ENCODE assay signal across 1 cellular context in the genomic region with DNA sequence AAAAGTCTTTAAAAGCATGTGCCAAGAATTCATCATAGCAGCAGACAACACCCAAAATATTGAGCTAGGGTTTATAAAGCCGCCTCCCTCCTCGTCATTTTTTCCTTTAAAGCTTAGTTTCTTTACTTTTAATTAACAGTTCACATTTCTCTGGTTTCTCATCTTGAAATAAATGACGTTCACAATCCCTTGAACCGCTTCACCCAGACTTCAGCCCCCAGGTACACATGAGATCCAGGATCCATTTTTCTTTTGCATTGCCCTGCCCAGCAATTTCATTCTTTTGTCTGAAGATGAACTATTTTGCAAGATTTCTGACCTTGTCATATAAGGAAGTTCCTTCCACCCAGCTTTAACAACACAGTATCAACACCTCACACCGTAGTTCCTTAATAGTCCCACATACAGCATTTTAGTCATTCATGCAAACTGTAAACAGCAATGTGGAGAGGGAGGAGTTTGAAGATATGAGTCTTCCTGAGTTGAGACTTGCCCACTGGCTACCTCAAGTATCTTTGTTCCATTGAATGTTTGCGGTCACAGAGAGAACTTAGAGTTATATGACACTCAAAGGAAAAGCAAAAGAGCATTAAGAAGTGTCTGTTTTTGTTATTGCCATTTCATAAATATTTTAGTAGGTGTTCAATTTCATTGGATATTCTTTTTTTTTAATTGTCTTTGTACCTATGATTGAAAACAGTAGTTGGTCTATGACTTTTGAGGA.
TF ChIP-seq lines count a peak whose summit lies in the region.

No MANE protein-coding gene starts in this region.

TF ChIP-seq in K562, 482 proteins besides CTCF, POLR2A, EP300 and RAD21 (continued from another document and continues in another):
- TF ChIP-seq, protein P1, sequence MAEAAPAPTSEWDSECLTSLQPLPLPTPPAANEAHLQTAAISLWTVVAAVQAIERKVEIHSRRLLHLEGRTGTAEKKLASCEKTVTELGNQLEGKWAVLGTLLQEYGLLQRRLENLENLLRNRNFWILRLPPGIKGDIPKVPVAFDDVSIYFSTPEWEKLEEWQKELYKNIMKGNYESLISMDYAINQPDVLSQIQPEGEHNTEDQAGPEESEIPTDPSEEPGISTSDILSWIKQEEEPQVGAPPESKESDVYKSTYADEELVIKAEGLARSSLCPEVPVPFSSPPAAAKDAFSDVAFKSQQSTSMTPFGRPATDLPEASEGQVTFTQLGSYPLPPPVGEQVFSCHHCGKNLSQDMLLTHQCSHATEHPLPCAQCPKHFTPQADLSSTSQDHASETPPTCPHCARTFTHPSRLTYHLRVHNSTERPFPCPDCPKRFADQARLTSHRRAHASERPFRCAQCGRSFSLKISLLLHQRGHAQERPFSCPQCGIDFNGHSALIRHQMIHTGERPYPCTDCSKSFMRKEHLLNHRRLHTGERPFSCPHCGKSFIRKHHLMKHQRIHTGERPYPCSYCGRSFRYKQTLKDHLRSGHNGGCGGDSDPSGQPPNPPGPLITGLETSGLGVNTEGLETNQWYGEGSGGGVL (CRISPR knock-in tag; IDR thresholded peaks at IDR 0.05), result no peak
- peak; percentile 72 for TF ChIP-seq JUN (IDR thresholded peaks at IDR 0.05; ENCODE audit: borderline replicate concordance, low read depth, low read length)
- TF ChIP-seq JUN (CRISPR knock-in tag; IDR thresholded peaks at IDR 0.05; ENCODE audit: borderline replicate concordance), result no peak
- TF ChIP-seq, protein P2, sequence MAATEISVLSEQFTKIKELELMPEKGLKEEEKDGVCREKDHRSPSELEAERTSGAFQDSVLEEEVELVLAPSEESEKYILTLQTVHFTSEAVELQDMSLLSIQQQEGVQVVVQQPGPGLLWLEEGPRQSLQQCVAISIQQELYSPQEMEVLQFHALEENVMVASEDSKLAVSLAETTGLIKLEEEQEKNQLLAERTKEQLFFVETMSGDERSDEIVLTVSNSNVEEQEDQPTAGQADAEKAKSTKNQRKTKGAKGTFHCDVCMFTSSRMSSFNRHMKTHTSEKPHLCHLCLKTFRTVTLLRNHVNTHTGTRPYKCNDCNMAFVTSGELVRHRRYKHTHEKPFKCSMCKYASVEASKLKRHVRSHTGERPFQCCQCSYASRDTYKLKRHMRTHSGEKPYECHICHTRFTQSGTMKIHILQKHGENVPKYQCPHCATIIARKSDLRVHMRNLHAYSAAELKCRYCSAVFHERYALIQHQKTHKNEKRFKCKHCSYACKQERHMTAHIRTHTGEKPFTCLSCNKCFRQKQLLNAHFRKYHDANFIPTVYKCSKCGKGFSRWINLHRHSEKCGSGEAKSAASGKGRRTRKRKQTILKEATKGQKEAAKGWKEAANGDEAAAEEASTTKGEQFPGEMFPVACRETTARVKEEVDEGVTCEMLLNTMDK (IDR thresholded peaks at IDR 0.05; ENCODE audit: borderline replicate concordance, insufficient read depth, low read depth, low read length, poor library complexity, severe bottlenecking), result no peak
- no peak for TF ChIP-seq HLTF (IDR thresholded peaks at IDR 0.05)
- no peak for TF ChIP-seq ZNF165 (CRISPR knock-in tag; IDR thresholded peaks at IDR 0.05; ENCODE audit: borderline replicate concordance)
- TF ChIP-seq C11orf30 (IDR thresholded peaks at IDR 0.05; ENCODE audit: low read depth), result no peak
- TF ChIP-seq MBD2 (IDR thresholded peaks at IDR 0.05; ENCODE audit: borderline replicate concordance, low read depth), result no peak
- TF ChIP-seq LARP7 (IDR thresholded peaks at IDR 0.05), result no peak
- no peak for TF ChIP-seq TFAM (CRISPR knock-in tag; conservative IDR thresholded peaks at IDR 0.05)
- TF ChIP-seq ZNF212 (CRISPR knock-in tag; IDR thresholded peaks at IDR 0.05), result no peak
- no peak for TF ChIP-seq ZNF75A (CRISPR knock-in tag; IDR thresholded peaks at IDR 0.05)
- TF ChIP-seq, protein P3, sequence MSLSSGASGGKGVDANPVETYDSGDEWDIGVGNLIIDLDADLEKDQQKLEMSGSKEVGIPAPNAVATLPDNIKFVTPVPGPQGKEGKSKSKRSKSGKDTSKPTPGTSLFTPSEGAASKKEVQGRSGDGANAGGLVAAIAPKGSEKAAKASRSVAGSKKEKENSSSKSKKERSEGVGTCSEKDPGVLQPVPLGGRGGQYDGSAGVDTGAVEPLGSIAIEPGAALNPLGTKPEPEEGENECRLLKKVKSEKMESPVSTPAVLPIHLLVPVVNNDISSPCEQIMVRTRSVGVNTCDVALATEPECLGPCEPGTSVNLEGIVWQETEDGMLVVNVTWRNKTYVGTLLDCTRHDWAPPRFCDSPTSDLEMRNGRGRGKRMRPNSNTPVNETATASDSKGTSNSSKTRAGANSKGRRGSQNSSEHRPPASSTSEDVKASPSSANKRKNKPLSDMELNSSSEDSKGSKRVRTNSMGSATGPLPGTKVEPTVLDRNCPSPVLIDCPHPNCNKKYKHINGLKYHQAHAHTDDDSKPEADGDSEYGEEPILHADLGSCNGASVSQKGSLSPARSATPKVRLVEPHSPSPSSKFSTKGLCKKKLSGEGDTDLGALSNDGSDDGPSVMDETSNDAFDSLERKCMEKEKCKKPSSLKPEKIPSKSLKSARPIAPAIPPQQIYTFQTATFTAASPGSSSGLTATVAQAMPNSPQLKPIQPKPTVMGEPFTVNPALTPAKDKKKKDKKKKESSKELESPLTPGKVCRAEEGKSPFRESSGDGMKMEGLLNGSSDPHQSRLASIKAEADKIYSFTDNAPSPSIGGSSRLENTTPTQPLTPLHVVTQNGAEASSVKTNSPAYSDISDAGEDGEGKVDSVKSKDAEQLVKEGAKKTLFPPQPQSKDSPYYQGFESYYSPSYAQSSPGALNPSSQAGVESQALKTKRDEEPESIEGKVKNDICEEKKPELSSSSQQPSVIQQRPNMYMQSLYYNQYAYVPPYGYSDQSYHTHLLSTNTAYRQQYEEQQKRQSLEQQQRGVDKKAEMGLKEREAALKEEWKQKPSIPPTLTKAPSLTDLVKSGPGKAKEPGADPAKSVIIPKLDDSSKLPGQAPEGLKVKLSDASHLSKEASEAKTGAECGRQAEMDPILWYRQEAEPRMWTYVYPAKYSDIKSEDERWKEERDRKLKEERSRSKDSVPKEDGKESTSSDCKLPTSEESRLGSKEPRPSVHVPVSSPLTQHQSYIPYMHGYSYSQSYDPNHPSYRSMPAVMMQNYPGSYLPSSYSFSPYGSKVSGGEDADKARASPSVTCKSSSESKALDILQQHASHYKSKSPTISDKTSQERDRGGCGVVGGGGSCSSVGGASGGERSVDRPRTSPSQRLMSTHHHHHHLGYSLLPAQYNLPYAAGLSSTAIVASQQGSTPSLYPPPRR (CRISPR knock-in tag; IDR thresholded peaks at IDR 0.05; ENCODE audit: borderline replicate concordance), result no peak
- no peak for TF ChIP-seq ZNF184 (CRISPR knock-in tag; IDR thresholded peaks at IDR 0.05)
- TF ChIP-seq STAT5A (IDR thresholded peaks at IDR 0.05; ENCODE audit: borderline replicate concordance, low read length), result peak; percentile 48
- no peak for TF ChIP-seq ZZZ3 (IDR thresholded peaks at IDR 0.05)
- no peak for TF ChIP-seq ZNF408 (CRISPR knock-in tag; IDR thresholded peaks at IDR 0.05; ENCODE audit: low read depth)
- TF ChIP-seq ZNF140 (CRISPR knock-in tag; IDR thresholded peaks at IDR 0.05), result no peak
- no peak for TF ChIP-seq HIVEP1 (CRISPR knock-in tag; IDR thresholded peaks at IDR 0.05)
- TF ChIP-seq SPI1 (IDR thresholded peaks at IDR 0.05; ENCODE audit: borderline replicate concordance, low read depth, low read length), result peak; percentile 51; the same call in 1 of the 2 replicates
- TF ChIP-seq, protein P4, sequence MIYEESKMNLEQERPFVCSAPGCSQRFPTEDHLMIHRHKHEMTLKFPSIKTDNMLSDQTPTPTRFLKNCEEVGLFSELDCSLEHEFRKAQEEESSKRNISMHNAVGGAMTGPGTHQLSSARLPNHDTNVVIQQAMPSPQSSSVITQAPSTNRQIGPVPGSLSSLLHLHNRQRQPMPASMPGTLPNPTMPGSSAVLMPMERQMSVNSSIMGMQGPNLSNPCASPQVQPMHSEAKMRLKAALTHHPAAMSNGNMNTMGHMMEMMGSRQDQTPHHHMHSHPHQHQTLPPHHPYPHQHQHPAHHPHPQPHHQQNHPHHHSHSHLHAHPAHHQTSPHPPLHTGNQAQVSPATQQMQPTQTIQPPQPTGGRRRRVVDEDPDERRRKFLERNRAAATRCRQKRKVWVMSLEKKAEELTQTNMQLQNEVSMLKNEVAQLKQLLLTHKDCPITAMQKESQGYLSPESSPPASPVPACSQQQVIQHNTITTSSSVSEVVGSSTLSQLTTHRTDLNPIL (CRISPR knock-in tag; IDR thresholded peaks at IDR 0.05), result no peak
- TF ChIP-seq, protein P5, sequence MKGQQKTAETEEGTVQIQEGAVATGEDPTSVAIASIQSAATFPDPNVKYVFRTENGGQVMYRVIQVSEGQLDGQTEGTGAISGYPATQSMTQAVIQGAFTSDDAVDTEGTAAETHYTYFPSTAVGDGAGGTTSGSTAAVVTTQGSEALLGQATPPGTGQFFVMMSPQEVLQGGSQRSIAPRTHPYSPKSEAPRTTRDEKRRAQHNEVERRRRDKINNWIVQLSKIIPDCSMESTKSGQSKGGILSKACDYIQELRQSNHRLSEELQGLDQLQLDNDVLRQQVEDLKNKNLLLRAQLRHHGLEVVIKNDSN (CRISPR knock-in tag; IDR thresholded peaks at IDR 0.05), result no peak
- TF ChIP-seq MAFF (IDR thresholded peaks at IDR 0.05; ENCODE audit: low read length), result peak; percentile 46; the same call in 1 of the 2 replicates
- TF ChIP-seq EWSR1 (IDR thresholded peaks at IDR 0.05; ENCODE audit: borderline replicate concordance, low read depth, partially characterized antibody), result no peak
- peak; percentile 78 for TF ChIP-seq CEBPG (CRISPR knock-in tag; IDR thresholded peaks at IDR 0.05)
- peak; percentile 82 to 85 for TF ChIP-seq CEBPG (tag; conservative IDR thresholded peaks at IDR 0.05 in 1 of 2, IDR thresholded peaks at IDR 0.05 in 1 of 2)
- TF ChIP-seq, protein P6, sequence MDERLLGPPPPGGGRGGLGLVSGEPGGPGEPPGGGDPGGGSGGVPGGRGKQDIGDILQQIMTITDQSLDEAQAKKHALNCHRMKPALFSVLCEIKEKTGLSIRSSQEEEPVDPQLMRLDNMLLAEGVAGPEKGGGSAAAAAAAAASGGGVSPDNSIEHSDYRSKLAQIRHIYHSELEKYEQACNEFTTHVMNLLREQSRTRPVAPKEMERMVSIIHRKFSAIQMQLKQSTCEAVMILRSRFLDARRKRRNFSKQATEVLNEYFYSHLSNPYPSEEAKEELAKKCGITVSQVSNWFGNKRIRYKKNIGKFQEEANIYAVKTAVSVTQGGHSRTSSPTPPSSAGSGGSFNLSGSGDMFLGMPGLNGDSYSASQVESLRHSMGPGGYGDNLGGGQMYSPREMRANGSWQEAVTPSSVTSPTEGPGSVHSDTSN (CRISPR knock-in tag; IDR thresholded peaks at IDR 0.05; ENCODE audit: low read depth), result no peak
- TF ChIP-seq, protein P6 (tag; conservative IDR thresholded peaks at IDR 0.05; ENCODE audit: low read depth), result no peak
- no peak; the same call in 1 of the 2 replicates for TF ChIP-seq ZNF584 (CRISPR knock-in tag; IDR thresholded peaks at IDR 0.05; ENCODE audit: low read depth)
- TF ChIP-seq MCM2 (IDR thresholded peaks at IDR 0.05; ENCODE audit: low read depth), result no peak
- peak; percentile 97 for TF ChIP-seq CEBPB (tag; IDR thresholded peaks at IDR 0.05)
- TF ChIP-seq, protein P7, sequence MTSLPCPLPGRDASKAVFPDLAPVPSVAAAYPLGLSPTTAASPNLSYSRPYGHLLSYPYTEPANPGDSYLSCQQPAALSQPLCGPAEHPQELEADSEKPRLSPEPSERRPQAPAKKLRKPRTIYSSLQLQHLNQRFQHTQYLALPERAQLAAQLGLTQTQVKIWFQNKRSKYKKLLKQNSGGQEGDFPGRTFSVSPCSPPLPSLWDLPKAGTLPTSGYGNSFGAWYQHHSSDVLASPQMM (CRISPR knock-in tag; IDR thresholded peaks at IDR 0.05), result no peak
- TF ChIP-seq CSDE1 (IDR thresholded peaks at IDR 0.05), result no peak
- TF ChIP-seq ZNF23 (CRISPR knock-in tag; IDR thresholded peaks at IDR 0.05), result no peak
- no peak for TF ChIP-seq SMARCB1 (IDR thresholded peaks at IDR 0.05; ENCODE audit: insufficient read length, low read depth)
- no peak for TF ChIP-seq OTX1 (CRISPR knock-in tag; IDR thresholded peaks at IDR 0.05)
- TF ChIP-seq MCM3 (IDR thresholded peaks at IDR 0.05), result no peak
- no peak for TF ChIP-seq CCAR2 (IDR thresholded peaks at IDR 0.05; ENCODE audit: low read depth, low read length)
- no peak for TF ChIP-seq COPS2 (conservative IDR thresholded peaks at IDR 0.05)
- TF ChIP-seq, protein P8, sequence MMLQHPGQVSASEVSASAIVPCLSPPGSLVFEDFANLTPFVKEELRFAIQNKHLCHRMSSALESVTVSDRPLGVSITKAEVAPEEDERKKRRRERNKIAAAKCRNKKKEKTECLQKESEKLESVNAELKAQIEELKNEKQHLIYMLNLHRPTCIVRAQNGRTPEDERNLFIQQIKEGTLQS (IDR thresholded peaks at IDR 0.05), result peak; percentile 40; the same call in 1 of the 2 replicates
- TF ChIP-seq, protein P8 (CRISPR knock-in tag; conservative IDR thresholded peaks at IDR 0.05), result no peak
- peak; percentile 41 for TF ChIP-seq FOXM1 (IDR thresholded peaks at IDR 0.05; ENCODE audit: low read depth)
- TF ChIP-seq FOXM1 (CRISPR knock-in tag; IDR thresholded peaks at IDR 0.05; ENCODE audit: low read depth), result no peak
- peak; percentile 72 for TF ChIP-seq ZNF766 (CRISPR knock-in tag; conservative IDR thresholded peaks at IDR 0.05)
- TF ChIP-seq, protein P9, sequence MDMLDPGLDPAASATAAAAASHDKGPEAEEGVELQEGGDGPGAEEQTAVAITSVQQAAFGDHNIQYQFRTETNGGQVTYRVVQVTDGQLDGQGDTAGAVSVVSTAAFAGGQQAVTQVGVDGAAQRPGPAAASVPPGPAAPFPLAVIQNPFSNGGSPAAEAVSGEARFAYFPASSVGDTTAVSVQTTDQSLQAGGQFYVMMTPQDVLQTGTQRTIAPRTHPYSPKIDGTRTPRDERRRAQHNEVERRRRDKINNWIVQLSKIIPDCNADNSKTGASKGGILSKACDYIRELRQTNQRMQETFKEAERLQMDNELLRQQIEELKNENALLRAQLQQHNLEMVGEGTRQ (CRISPR knock-in tag; IDR thresholded peaks at IDR 0.05), result no peak
- TF ChIP-seq KLF16 (IDR thresholded peaks at IDR 0.05), result peak; percentile 47; the same call in 1 of the 2 replicates
- 0 out of 2 replicates have a peak, but pooled peaks have one; percentile 18 for TF ChIP-seq ZNF197 (CRISPR knock-in tag; IDR thresholded peaks at IDR 0.05; ENCODE audit: low read depth)
- TF ChIP-seq PTTG1 (tag; IDR thresholded peaks at IDR 0.05; ENCODE audit: low read depth), result no peak
- TF ChIP-seq TRIM24 (IDR thresholded peaks at IDR 0.05), result peak; percentile 15 to 49; a peak in 3 of 4 replicates
- no peak for TF ChIP-seq TGIF2 (CRISPR knock-in tag; IDR thresholded peaks at IDR 0.05)
